ENCODE assay signal across 11 cellular contexts in genomic region chrX:137427813-137428212, GRCh38.
A peak's percentile ranks its signal among the peaks of the same experiment; 100 is the strongest.
DNase-seq lines count a peak whose midpoint lies in the region; FAIRE-seq and TF ChIP-seq lines count a peak whose summit lies in the region.
"Had no signal": no experiment of that assay in that cellular context is flagged by ENCODE, and none has a peak within 500 bp of the region (broad histone marks: within the 10 kb centered on the region; RNA-seq: fewer than 3 reads in every experiment).

No MANE protein-coding gene starts in this region.

- no peak overlapping the region for H3K9ac ChIP-seq in kidney (ENCODE audit: low read length in 2 of 2)
- H3K9ac ChIP-seq: BLaER1 treated with 17β-estradiol and CSF1 and Interleukin-3, amounts not matched to agents 10 nM and 100 nM had no signal

- H3K27me3 ChIP-seq in ascending aorta (peaks cover 29% of the 10 kb centered on the region), stomach (peaks cover 28 to 83% (median 64%) of the 10 kb centered on the region in 3 donors)

- no peaks in the 10 kb centered on the region for H3K36me3 Mint-ChIP-seq in T-helper 2 cell treated with Interferon-gamma antibody and Interleukin-4, amounts not matched to agents 5 μg/mL and 100 μg/mL, for 36 hours (ENCODE audit: low read depth)

- intact Hi-C loops in ascending aorta (cut with DNase I) (no loop called here), kidney (cut with DNase I) (no loop called here), stomach (cut with DNase I; ENCODE audit: low total_unique reads) (no loop called here)

- no peak overlapping the region for H3K27ac ChIP-seq in ascending aorta
- H3K27ac ChIP-seq in kidney (ENCODE audit: low read depth in 2 of 2, low read length in 2 of 2), result no peak overlapping the region
- H3K27ac ChIP-seq in stomach, result no peak overlapping the region
- H3K27ac ChIP-seq: BLaER1 treated with 17β-estradiol and CSF1 and Interleukin-3, amounts not matched to agents 10 nM and 100 nM had no signal

- H3K27ac Mint-ChIP-seq in T-helper 2 cell treated with Interferon-gamma antibody and Interleukin-4, amounts not matched to agents 5 μg/mL and 100 μg/mL, for 36 hours, result peak overlapping the region; percentile 36
- H3K27ac Mint-ChIP-seq: activated naive CD4-positive, alpha-beta T cell treated with anti-CD3 and anti-CD28 coated beads, Interleukin-2, amount 50 U/mL, for 72 hours had no signal

- H3K27me3 Mint-ChIP-seq in T-helper 2 cell treated with Interferon-gamma antibody and Interleukin-4, amounts not matched to agents 5 μg/mL and 100 μg/mL, for 36 hours (ENCODE audit: low read depth), result peaks cover 73% of the 10 kb centered on the region

- TF ChIP-seq POLR2A in stomach (IDR thresholded peaks at IDR 0.05), result no peak

- H3K4me3 ChIP-seq in ascending aorta, result peak overlapping the region; percentile 45 to 63
- peak overlapping the region; percentile 38 to 47 for H3K4me3 ChIP-seq in kidney (ENCODE audit: low read length in 2 of 2)
- H3K4me3 ChIP-seq in stomach, result peak overlapping the region; percentile 25 to 60 (median 50)

- peak overlapping the region; percentile 73 for H3K4me3 Mint-ChIP-seq in T-helper 2 cell treated with Interferon-gamma antibody and Interleukin-4, amounts not matched to agents 5 μg/mL and 100 μg/mL, for 36 hours

- H3K36me3 ChIP-seq in ascending aorta, result no peaks in the 10 kb centered on the region
- no peaks in the 10 kb centered on the region for H3K36me3 ChIP-seq in kidney (ENCODE audit: control insufficient read depth in 1 of 2, insufficient read depth in 2 of 2, low read length in 2 of 2)
- H3K36me3 ChIP-seq in stomach, result no peaks in the 10 kb centered on the region
- H3K36me3 ChIP-seq: BLaER1 treated with 17β-estradiol and CSF1 and Interleukin-3, amounts not matched to agents 10 nM and 100 nM had no signal

- DNase-seq in T-helper 2 cell treated with Interferon-gamma antibody and Interleukin-4, amounts not matched to agents 5 μg/mL and 100 μg/mL, for 36 hours (ENCODE audit: low spot score), result no peak
- DNase-seq in T-helper 2 cell (no peak), ascending aorta (ENCODE audit: low spot score in 2 of 2) (no peak), kidney (no peak), stomach (no peak), SHP77 (lab: John Stamatoyannopoulos, UW) (no peak), T-helper 9 cell (no peak), GDM1 (lab: John Stamatoyannopoulos, UW) (no peak)
- DNase-seq: NCI-H2107 had no signal

- H3K4me1 ChIP-seq in ascending aorta (peaks cover 2 to 4% of the 10 kb centered on the region in 2 donors), kidney (ENCODE audit: control insufficient read depth in 1 of 2, insufficient read depth in 1 of 2, low read depth in 1 of 2, low read length in 2 of 2) (peaks cover 0 to 6% of the 10 kb centered on the region in 2 donors), stomach (peaks cover 5 to 28% (median 23%) of the 10 kb centered on the region in 4 donors)
- H3K4me1 ChIP-seq: BLaER1 treated with 17β-estradiol and CSF1 and Interleukin-3, amounts not matched to agents 10 nM and 100 nM had no signal

- H3K4me1 Mint-ChIP-seq in T-helper 2 cell treated with Interferon-gamma antibody and Interleukin-4, amounts not matched to agents 5 μg/mL and 100 μg/mL, for 36 hours (ENCODE audit: low read depth), result peaks cover 4% of the 10 kb centered on the region

- TF ChIP-seq CTCF in ascending aorta (IDR thresholded peaks at IDR 0.05), result no peak
- no peak for TF ChIP-seq CTCF in kidney (IDR thresholded peaks at IDR 0.05; ENCODE audit: borderline replicate concordance, extremely low read depth, insufficient read depth)
- TF ChIP-seq CTCF in stomach (IDR thresholded peaks at IDR 0.05), result no peak

- TF ChIP-seq EP300 in stomach (IDR thresholded peaks at IDR 0.05), result no peak

- 0 to 28% (median 7%) methylated on average over 12 to 19 of the region's 19 CpGs for WGBS in stomach, 5 donors

- H3K9me3 Mint-ChIP-seq in T-helper 2 cell treated with Interferon-gamma antibody and Interleukin-4, amounts not matched to agents 5 μg/mL and 100 μg/mL, for 36 hours, result no peaks in the 10 kb centered on the region
- H3K9me3 Mint-ChIP-seq: activated naive CD4-positive, alpha-beta T cell treated with anti-CD3 and anti-CD28 coated beads, Interleukin-2, amount 50 U/mL, for 72 hours had no signal

- FAIRE-seq in kidney (lab: Jason Lieb, UNC), result no peak

- H3K9me3 ChIP-seq in ascending aorta (no peaks in the 10 kb centered on the region), kidney (ENCODE audit: control insufficient read depth in 1 of 2, low read length in 2 of 2) (no peaks in the 10 kb centered on the region), stomach (peaks cover 0 to 8% (median 4%) of the 10 kb centered on the region in 4 donors)
